ENCODE assay signal across 8 cellular contexts in the genomic region with DNA sequence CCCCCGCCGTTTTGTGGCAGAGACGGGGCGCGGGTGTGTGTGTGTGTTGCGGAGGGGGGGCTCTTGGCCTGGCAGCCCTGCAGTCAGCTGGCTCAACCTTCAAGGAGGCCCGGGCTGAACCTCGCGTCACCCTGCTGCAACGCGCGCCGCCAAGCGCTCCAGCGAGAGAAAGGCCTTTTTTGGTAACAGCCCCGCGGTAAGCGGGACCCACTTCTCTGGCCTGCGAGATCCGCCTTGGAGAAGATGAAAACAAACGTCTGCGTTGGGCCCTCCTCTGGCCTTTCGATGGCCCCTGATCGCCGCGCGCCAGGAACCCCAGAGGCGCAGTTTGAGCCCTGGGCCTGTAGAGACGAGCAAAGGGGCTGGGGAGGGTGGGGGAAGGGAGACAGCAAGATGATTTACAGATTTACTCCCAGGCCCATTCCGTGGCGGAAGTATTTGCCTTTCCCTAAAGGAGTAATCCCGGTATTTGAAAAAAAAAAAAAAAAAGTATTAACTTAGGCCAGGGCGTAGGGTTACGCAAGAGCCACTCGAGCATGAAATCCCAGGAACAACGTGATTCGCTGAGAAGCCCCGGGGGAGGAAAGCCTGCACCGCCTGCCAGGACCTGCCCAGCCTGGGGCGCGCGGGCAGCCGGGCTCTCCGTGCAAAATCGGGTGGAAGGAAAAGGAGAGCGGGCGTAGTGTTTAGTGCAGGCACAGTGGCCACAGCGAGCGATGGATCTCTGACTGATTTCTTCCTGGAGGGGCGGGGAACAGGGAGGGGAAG. TPM values are rescaled to one million over a fixed set of nuclear protein-coding genes. Genes with fewer than 3 reads are reported as not detected.
DNase-seq lines count a peak whose midpoint lies in the region; ATAC-seq and TF ChIP-seq lines count a peak whose summit lies in the region.

No MANE protein-coding gene starts in this region.

- H3K9me3 ChIP-seq in PC-3 (ENCODE audit: low read length) (no peaks in the 10 kb centered on the region), muscle layer of duodenum (ENCODE audit: control insufficient read depth in 1 of 2, low read length in 2 of 2) (no peaks in the 10 kb centered on the region)

- H3K36me3 ChIP-seq in PC-3 (ENCODE audit: low read depth, low read length) (no peaks in the 10 kb centered on the region), muscle layer of duodenum (ENCODE audit: control insufficient read depth in 1 of 2, insufficient read depth in 2 of 2, low read length in 2 of 2) (peaks cover 0 to 4% of the 10 kb centered on the region in 2 donors)

- H3F3A ChIP-seq in PC-3 (ENCODE audit: low read length, unreplicated experiment): peaks cover 17% of the 10 kb centered on the region

- H3K9me2 ChIP-seq in PC-3 (replicated peaks; ENCODE audit: low read length): no peaks in the 10 kb centered on the region

- peak overlapping the region; percentile 93 for H3K9ac ChIP-seq in PC-3 (ENCODE audit: low read length)

- H3K4me2 ChIP-seq in PC-3 (ENCODE audit: low read length): peak overlapping the region; percentile 89

- H3K27me3 Mint-ChIP-seq in stimulated activated memory B cell treated with anti-CD40 and anti-IgM and Interleukin-4, amounts not matched to agents 10 μg/mL and 1 μg/mL and 100 μg/mL, for 72 hours: no peaks in the 10 kb centered on the region

- peaks cover 75% of the 10 kb centered on the region for H3K4me1 ChIP-seq in PC-3 (ENCODE audit: insufficient read depth, low read length)
- peaks cover 25 to 42% of the 10 kb centered on the region in 2 donors for H3K4me1 ChIP-seq in muscle layer of duodenum (ENCODE audit: control insufficient read depth in 1 of 2, insufficient read depth in 2 of 2, low read length in 2 of 2)

- no peaks in the 10 kb centered on the region for H4K20me1 ChIP-seq in PC-3 (ENCODE audit: low read length)

- no peaks in the 10 kb centered on the region for H3K9me3 Mint-ChIP-seq in stimulated activated memory B cell treated with anti-CD40 and anti-IgM and Interleukin-4, amounts not matched to agents 10 μg/mL and 1 μg/mL and 100 μg/mL, for 72 hours

- ATAC-seq in PC-3 (peak; percentile 37), esophagus mucosa (peak; percentile 82), GM21786 (IDR thresholded peaks at IDR 0.05; ENCODE audit: unreplicated experiment) (no peak)
- ATAC-seq in stimulated activated memory B cell treated with anti-CD40 and anti-IgM and Interleukin-4, amounts not matched to agents 10 μg/mL and 1 μg/mL and 100 μg/mL, for 72 hours: no peak

- H3K4me1 Mint-ChIP-seq in stimulated activated memory B cell treated with anti-CD40 and anti-IgM and Interleukin-4, amounts not matched to agents 10 μg/mL and 1 μg/mL and 100 μg/mL, for 72 hours: peaks cover 74% of the 10 kb centered on the region

- peak; percentile 84 for DNase-seq in Jurkat, Clone E6-1 (ENCODE audit: low read depth, low spot score)
- DNase-seq in PC-3: peak; percentile 100
- DNase-seq in activated T-cell treated with anti-CD3 and anti-CD28 coated beads, Interleukin-2, amount 50 U/mL, for 48 hours: peak; percentile 84 to 85

- BruUV-seq in PC-3 (replicated peaks; lab: Mats Ljungman, UMichigan): TSS peak; percentile 37

- H2AFZ ChIP-seq in PC-3 (ENCODE audit: low read length): peak overlapping the region; percentile 71

- peak overlapping the region; percentile 79 for H3K4me3 ChIP-seq in Jurkat, Clone E6-1 (ENCODE audit: low read length)
- H3K4me3 ChIP-seq in PC-3 (ENCODE audit: low read length) (peak overlapping the region; percentile 67), muscle layer of duodenum (ENCODE audit: low read depth in 1 of 2, low read length in 2 of 2) (peak overlapping the region; percentile 55 to 61)

- peaks cover 48% of the 10 kb centered on the region for H3K79me2 ChIP-seq in PC-3 (ENCODE audit: low read length)

- peak; percentile 58 for TF ChIP-seq CTCF in PC-3 (conservative IDR thresholded peaks at IDR 0.05; ENCODE audit: low read depth, low read length)

- H3K27ac Mint-ChIP-seq in stimulated activated memory B cell treated with anti-CD40 and anti-IgM and Interleukin-4, amounts not matched to agents 10 μg/mL and 1 μg/mL and 100 μg/mL, for 72 hours: peak overlapping the region; percentile 98

- H3K27me3 ChIP-seq in PC-3 (ENCODE audit: low read length): no peaks in the 10 kb centered on the region
- no peaks in the 10 kb centered on the region for H3K27me3 ChIP-seq in muscle layer of duodenum (ENCODE audit: low read depth, low read length)

- H3K36me3 Mint-ChIP-seq in stimulated activated memory B cell treated with anti-CD40 and anti-IgM and Interleukin-4, amounts not matched to agents 10 μg/mL and 1 μg/mL and 100 μg/mL, for 72 hours: no peaks in the 10 kb centered on the region

- H3K4me3 Mint-ChIP-seq in stimulated activated memory B cell treated with anti-CD40 and anti-IgM and Interleukin-4, amounts not matched to agents 10 μg/mL and 1 μg/mL and 100 μg/mL, for 72 hours: peak overlapping the region; percentile 82

- peak; percentile 57 for TF ChIP-seq POLR2A in GM15510 (IDR thresholded peaks at IDR 0.05; ENCODE audit: borderline replicate concordance, extremely low read depth, insufficient read length)

- POLR2A ChIA-PET in PC-3 (lab: Charles Lee; ENCODE audit: unreplicated experiment): no interaction called here

- intact Hi-C loops in PC-3 (cut with micrococcal nuclease): loop anchor here (1.0 to 2.0 kb wide), 3 partner anchors 8 to 76 kb away; partner anchors contain the start of gene CIPC

- H3K27ac ChIP-seq in PC-3 (ENCODE audit: low read length): peak overlapping the region; percentile 97
- H3K27ac ChIP-seq in muscle layer of duodenum (ENCODE audit: low read length): peak overlapping the region; percentile 99

- CTCF ChIA-PET in PC-3 (lab: Charles Lee): interaction anchor here (0.7 to 1.2 kb wide), 3 partner anchors 9 to 120 kb away, joined by 3 to 7 read pairs (median 3); no protein-coding TSS in a partner anchor

RNA-seq across cellular contexts. Expression of gene IRF2BPL, which starts 4.5 kb away (rescaled TPM):
- 16.3 TPM for polyA plus RNA-seq in Jurkat, Clone E6-1 (2012; ENCODE audit: insufficient read depth, insufficient read length)
- total RNA-seq in PC-3 (2014; rRNA removed) (113 and 146 TPM in 2 replicates), esophagus mucosa (14.2 TPM)

Comparison
In these comparisons a context has a peak if more than half of its experiments do, and no peak if none do; other contexts are left out.
1. ATAC-seq: peak in PC-3 (single experiment) and esophagus mucosa (single experiment); none in stimulated activated memory B cell treated with anti-CD40 and anti-IgM and Interleukin-4, amounts not matched to agents 10 μg/mL and 1 μg/mL and 100 μg/mL, for 72 hours (single experiment) and GM21786 (single experiment).
2. Peak in every context shown above with its lines, with median percentiles within 50 percentile points of each other: DNase-seq and H3K4me3 ChIP-seq.